Comparison of ENCODE assay signal across 9 cellular contexts in the genomic region with DNA sequence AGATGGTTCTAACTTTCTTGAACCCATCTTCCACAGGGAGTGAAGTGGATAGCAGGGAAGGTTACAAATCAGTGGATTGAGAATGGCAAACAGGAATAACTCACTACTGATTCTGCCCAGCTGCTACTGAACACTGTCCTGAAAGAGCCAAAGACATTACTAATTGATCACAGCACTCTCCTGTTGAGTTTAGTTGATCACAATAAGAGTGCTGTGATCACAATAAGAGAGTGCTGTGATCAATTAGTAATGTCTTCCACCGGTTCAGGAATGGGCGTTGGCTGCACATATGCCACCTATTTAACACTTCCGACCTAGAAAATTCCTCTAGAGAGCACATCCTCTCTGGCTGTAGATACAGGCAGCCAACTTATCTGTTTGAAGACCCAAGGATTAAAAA. TPM values are rescaled to one million over a fixed set of nuclear protein-coding genes. Genes with fewer than 3 reads are reported as not detected.
DNase-seq lines count a peak whose midpoint lies in the region; TF ChIP-seq lines count a peak whose summit lies in the region.
"Had no signal": no experiment of that assay in that cellular context is flagged by ENCODE, and none has a peak within 500 bp of the region (broad histone marks: within the 10 kb centered on the region; RNA-seq: fewer than 3 reads in every experiment).

No MANE protein-coding gene starts in this region.

- H3K27ac Mint-ChIP-seq in endothelial cell (ENCODE audit: unreplicated experiment) = no peak overlapping the region

- peak; percentile 61 for DNase-seq in A673 (ENCODE audit: low spot score)
- peak; percentile 41 to 47 for DNase-seq in HAP-1 (ENCODE audit: low spot score in 2 of 2)
- peak; percentile 88 for DNase-seq in OCI-M1 (lab: John Stamatoyannopoulos, UW)
- DNase-seq in fibroblast of mammary gland (ENCODE audit: low read depth) = peak; percentile 63
- no peak for DNase-seq in endothelial cell (ENCODE audit: low spot score)
- no peak for DNase-seq in inferior parietal cortex (ENCODE audit: extremely low spot score)
- no peak for DNase-seq in GM10266 (ENCODE audit: extremely low spot score)
- DNase-seq in stimulated activated CD4-positive, alpha-beta T cell treated with anti-CD3 and anti-CD28 coated beads, Interleukin-2, amount 100 ng/mL, for 48 hours = no peak
- DNase-seq: erythroblast had no signal

- no peaks in the 10 kb centered on the region for H3K4me1 Mint-ChIP-seq in endothelial cell (ENCODE audit: unreplicated experiment)

- peaks cover 12% of the 10 kb centered on the region for H3K4me1 ChIP-seq in A673 (ENCODE audit: insufficient read depth, low read length, poor library complexity, severe bottlenecking)
- H3K4me1 ChIP-seq in HAP-1 = peaks cover 5% of the 10 kb centered on the region; the same call in 1 of the 2 replicates

- in situ Hi-C loops in HAP-1 (cut with MboI; ENCODE audit: low sequenced_read_pairs) = no loop called here

- H3K4me3 Mint-ChIP-seq in endothelial cell (ENCODE audit: unreplicated experiment) = no peak overlapping the region

- no peak overlapping the region for H3K4me3 ChIP-seq in A673 (ENCODE audit: low read depth, low read length, poor library complexity, severe bottlenecking)
- H3K4me3 ChIP-seq in HAP-1 = no peak overlapping the region
- H3K4me3 ChIP-seq in fibroblast of mammary gland (ENCODE audit: control insufficient read depth, low read depth, low read length) = no peak overlapping the region

- BruUV-seq in A673 (replicated peaks; lab: Mats Ljungman, UMichigan) = no TSS peak

- POLR2A ChIA-PET in A673 (lab: Charles Lee; ENCODE audit: low non-redundant PET) = no interaction called here

- H3K27ac ChIP-seq in A673 (ENCODE audit: low read depth, low read length, poor library complexity, severe bottlenecking) = no peak overlapping the region

- intact Hi-C loops in A673 (cut with micrococcal nuclease; ENCODE audit: unreplicated experiment) = no loop called here

- H3K9me3 ChIP-seq in A673 (ENCODE audit: low read depth, low read length, poor library complexity, severe bottlenecking) (no peaks in the 10 kb centered on the region), HAP-1 (0 out of 2 replicates have a peak, but pooled peaks cover 3% of the 10 kb centered on the region)

- no peaks in the 10 kb centered on the region for H3K36me3 Mint-ChIP-seq in endothelial cell (ENCODE audit: low read depth, unreplicated experiment)

- H3K27me3 Mint-ChIP-seq in endothelial cell (ENCODE audit: unreplicated experiment) = peaks cover 1% of the 10 kb centered on the region

- TF ChIP-seq CTCF in A673 (conservative IDR thresholded peaks at IDR 0.05; ENCODE audit: low read depth, low read length) (no peak), fibroblast of mammary gland (conservative IDR thresholded peaks at IDR 0.05; ENCODE audit: control insufficient read depth, insufficient read depth, low read depth, low read length) (no peak), endothelial cell (IDR thresholded peaks at IDR 0.05; ENCODE audit: unreplicated experiment) (no peak), GM10266 (IDR thresholded peaks at IDR 0.05; ENCODE audit: control insufficient read depth, insufficient read depth, low read depth, missing control alignments) (no peak)

- no peaks in the 10 kb centered on the region for H3K27me3 ChIP-seq in A673 (replicated peaks; ENCODE audit: insufficient read depth, low read depth, low read length, poor library complexity)
- peaks cover 4% of the 10 kb centered on the region; the same call in 1 of the 2 replicates for H3K27me3 ChIP-seq in HAP-1 (ENCODE audit: low read depth)

- no peaks in the 10 kb centered on the region for H3K9me3 Mint-ChIP-seq in endothelial cell (ENCODE audit: unreplicated experiment)

- H3K36me3 ChIP-seq in A673 (ENCODE audit: insufficient read depth, low read length, poor library complexity, severe bottlenecking) = no peaks in the 10 kb centered on the region
- H3K36me3 ChIP-seq in HAP-1 (replicated peaks) = no peaks in the 10 kb centered on the region

- CTCF ChIA-PET in A673 (lab: Charles Lee) = interaction anchor here (0.6 kb wide), 1 partner anchor 98 kb away, joined by 8 read pairs; no protein-coding TSS in a partner anchor

RNA-seq across cellular contexts. Expression of a gene that starts 11.4 kb away (rescaled TPM):
- total RNA-seq in A673 (2021) = not detected in 2 replicates
- 0.10 TPM for total RNA-seq in endothelial cell (ENCODE audit: unreplicated experiment)

RNA-seq across cellular contexts. Expression of a gene that starts 12.8 kb away (rescaled TPM):
- total RNA-seq in A673 (2021) (20.4 and 22.9 TPM in 2 replicates), endothelial cell (ENCODE audit: unreplicated experiment) (41.4 TPM)

RNA-seq across cellular contexts. Expression of a gene that starts 33.0 kb away (rescaled TPM):
- total RNA-seq in A673 (2021) (not detected in 2 replicates), endothelial cell (ENCODE audit: unreplicated experiment) (29.6 TPM)

RNA-seq across cellular contexts. Expression of a gene that starts 41.4 kb away (rescaled TPM):
- total RNA-seq in A673 (2021) = 5.7 and 7.7 TPM in 2 replicates
- total RNA-seq in endothelial cell (ENCODE audit: unreplicated experiment) = 5.2 TPM

RNA-seq across cellular contexts. Expression of a gene that starts 55.4 kb away (rescaled TPM):
- total RNA-seq in A673 (2021) (not detected in 2 replicates), endothelial cell (ENCODE audit: unreplicated experiment) (5.4 TPM)

Comparison
In these comparisons a context has a peak if more than half of its experiments do, and no peak if none do; other contexts are left out.
1. DNase-seq: peak in A673 (single experiment), HAP-1 (2 of 2), OCI-M1 (single experiment) and fibroblast of mammary gland (single experiment); none in endothelial cell (single experiment), inferior parietal cortex (single experiment), GM10266 (single experiment) and stimulated activated CD4-positive, alpha-beta T cell treated with anti-CD3 and anti-CD28 coated beads, Interleukin-2, amount 100 ng/mL, for 48 hours (0 of 2).
2. RNA of a gene that starts 33.0 kb away (total RNA-seq): 29.6 TPM in endothelial cell (single experiment); not detected in A673; every median in the first group is over 10 times any median in the second.